ENCODE assay signal across 18 cellular contexts in genomic region chr3:42101481-42101880, GRCh38. TPM values are rescaled to one million over a fixed set of nuclear protein-coding genes. Genes with fewer than 3 reads are reported as not detected.
DNase-seq lines count a peak whose midpoint lies in the region; ATAC-seq, FAIRE-seq and TF ChIP-seq lines count a peak whose summit lies in the region.
"Had no signal": no experiment of that assay in that cellular context is flagged by ENCODE, and none has a peak within 500 bp of the region (broad histone marks: within the 10 kb centered on the region; RNA-seq: fewer than 3 reads in every experiment).

No MANE protein-coding gene starts in this region.

- H3K4me3 ChIP-seq in ACC112 (ENCODE audit: low read depth, low read length) (no peak overlapping the region), cardiac fibroblast (replicated peaks in 1 of 2; ENCODE audit: low read depth in 2 of 2, low read length in 2 of 2) (no peak overlapping the region), left ventricle myocardium inferior (no peak overlapping the region), psoas muscle (no peak overlapping the region)
- H3K4me3 ChIP-seq: mucosa of descending colon, SJCRH30 had no signal

- H3K4me3 Mint-ChIP-seq in activated T-cell treated with anti-CD3 and anti-CD28 coated beads, Interleukin-2, amount 50 U/mL, for 72 hours, result no peak overlapping the region
- H3K4me3 Mint-ChIP-seq: activated CD8-positive, alpha-beta memory T cell treated with anti-CD3 and anti-CD28 coated beads, Interleukin-2, amount 10 ng/mL, durations not matched to agents 7 days and 5 days; activated naive CD8-positive, alpha-beta T cell treated with anti-CD3 and anti-CD28 coated beads, Interleukin-2, amount 50 U/mL, for 24 hours; effector memory CD8-positive, alpha-beta T cell; type B pancreatic cell had no signal

- intact Hi-C loops in left ventricle myocardium inferior (cut with micrococcal nuclease), result loop anchor here (5.0 kb wide), 1 partner anchor 204 kb away; no protein-coding TSS in a partner anchor
- intact Hi-C loops in psoas muscle (cut with DNase I), result no loop called here

- H3K4me1 Mint-ChIP-seq in activated T-cell treated with anti-CD3 and anti-CD28 coated beads, Interleukin-2, amount 50 U/mL, for 72 hours (ENCODE audit: low read depth), result peaks cover 28% of the 10 kb centered on the region

- H3K27ac Mint-ChIP-seq in activated T-cell treated with anti-CD3 and anti-CD28 coated beads, Interleukin-2, amount 50 U/mL, for 72 hours, result no peak overlapping the region
- H3K27ac Mint-ChIP-seq: activated CD8-positive, alpha-beta memory T cell treated with anti-CD3 and anti-CD28 coated beads, Interleukin-2, amount 10 ng/mL, durations not matched to agents 7 days and 5 days; activated naive CD8-positive, alpha-beta T cell treated with anti-CD3 and anti-CD28 coated beads, Interleukin-2, amount 50 U/mL, for 24 hours; effector memory CD8-positive, alpha-beta T cell; type B pancreatic cell had no signal

- DNase-seq in cardiac fibroblast (ENCODE audit: low read depth in 2 of 2) (peak; percentile 38 to 65), left ventricle myocardium inferior (no peak), psoas muscle (no peak), NCI-H345 (lab: John Stamatoyannopoulos, UW) (no peak), D721Med (ENCODE audit: insufficient read length, low spot score) (no peak)
- DNase-seq in activated T-cell treated with anti-CD3 and anti-CD28 coated beads, Interleukin-2, amount 50 U/mL, for 72 hours, result no peak
- DNase-seq in activated naive CD4-positive, alpha-beta T cell treated with anti-CD3 and anti-CD28 coated beads, Interleukin-2, amount 50 U/mL, for 16 hours, result no peak
- DNase-seq: activated CD8-positive, alpha-beta memory T cell treated with anti-CD3 and anti-CD28 coated beads, Interleukin-2, amount 10 ng/mL, durations not matched to agents 7 days and 5 days; activated naive CD8-positive, alpha-beta T cell treated with anti-CD3 and anti-CD28 coated beads, Interleukin-2, amount 50 U/mL, for 24 hours; effector memory CD8-positive, alpha-beta T cell; mucosa of descending colon; NCI-H1417; NCI-H526; retina; SJCRH30 had no signal

- H2AFZ ChIP-seq in ACC112 (ENCODE audit: low read length, unreplicated experiment), result no peak overlapping the region

- H3K27ac ChIP-seq in ACC112 (ENCODE audit: low read depth, low read length), result peak overlapping the region; percentile 50
- H3K27ac ChIP-seq in left ventricle myocardium inferior (replicated peaks), result peak overlapping the region; percentile 87
- peak overlapping the region; percentile 61 for H3K27ac ChIP-seq in psoas muscle
- H3K27ac ChIP-seq: SJCRH30 had no signal

- H3K27me3 ChIP-seq in ACC112 (ENCODE audit: insufficient read depth, low read length), result no peaks in the 10 kb centered on the region
- no peaks in the 10 kb centered on the region for H3K27me3 ChIP-seq in left ventricle myocardium inferior (ENCODE audit: low read depth)
- no peaks in the 10 kb centered on the region for H3K27me3 ChIP-seq in psoas muscle (ENCODE audit: insufficient read depth in 3 of 3, low read length in 2 of 3)
- H3K27me3 ChIP-seq: SJCRH30 had no signal

- no peak for TF ChIP-seq CTCF in cardiac fibroblast (IDR thresholded peaks at IDR 0.05; ENCODE audit: low read depth, low read length)
- no peak for TF ChIP-seq CTCF in left ventricle myocardium inferior (IDR thresholded peaks at IDR 0.05; ENCODE audit: borderline replicate concordance)
- TF ChIP-seq CTCF in psoas muscle (IDR thresholded peaks at IDR 0.05), result no peak
- no peak for TF ChIP-seq CTCF in D721Med (IDR thresholded peaks at IDR 0.05; ENCODE audit: insufficient read depth, missing control alignments)

- no peaks in the 10 kb centered on the region for H3K79me2 ChIP-seq in ACC112 (ENCODE audit: control insufficient read depth, insufficient read depth, low read length, unreplicated experiment)

- WGBS in psoas muscle, 3 donors, result 8 to 26% (median 8%) methylated on average over 1 of the region's 1 CpG

- H3K36me3 Mint-ChIP-seq in activated T-cell treated with anti-CD3 and anti-CD28 coated beads, Interleukin-2, amount 50 U/mL, for 72 hours (ENCODE audit: insufficient read depth in 2 of 2), result peaks cover 2 to 6% of the 10 kb centered on the region in 2 donors

- no peaks in the 10 kb centered on the region for H3K9me3 ChIP-seq in left ventricle myocardium inferior (replicated peaks)
- no peaks in the 10 kb centered on the region for H3K9me3 ChIP-seq in psoas muscle
- H3K9me3 ChIP-seq: mucosa of descending colon, SJCRH30 had no signal

- H3K36me3 ChIP-seq in ACC112 (ENCODE audit: insufficient read depth, low read length), result no peaks in the 10 kb centered on the region
- peaks cover 15% of the 10 kb centered on the region for H3K36me3 ChIP-seq in left ventricle myocardium inferior
- peaks cover 2 to 13% of the 10 kb centered on the region in 2 donors for H3K36me3 ChIP-seq in psoas muscle (ENCODE audit: insufficient read depth in 1 of 2, low read depth in 1 of 2)
- H3K36me3 ChIP-seq: SJCRH30 had no signal

- H3K4me1 ChIP-seq in ACC112 (ENCODE audit: control insufficient read depth, insufficient read depth, low read length, unreplicated experiment), result peaks cover 19% of the 10 kb centered on the region
- peaks cover 73% of the 10 kb centered on the region for H3K4me1 ChIP-seq in left ventricle myocardium inferior
- H3K4me1 ChIP-seq in psoas muscle, result peaks cover 55% of the 10 kb centered on the region
- H3K4me1 ChIP-seq: SJCRH30 had no signal

- no peak for FAIRE-seq in D721Med (lab: Jason Lieb, UNC)
- FAIRE-seq: A204.1 had no signal

- H3K9me3 Mint-ChIP-seq in activated T-cell treated with anti-CD3 and anti-CD28 coated beads, Interleukin-2, amount 50 U/mL, for 72 hours, result no peaks in the 10 kb centered on the region
- H3K9me3 Mint-ChIP-seq: activated naive CD8-positive, alpha-beta T cell treated with anti-CD3 and anti-CD28 coated beads, Interleukin-2, amount 50 U/mL, for 24 hours; effector memory CD8-positive, alpha-beta T cell had no signal

- H3K27me3 Mint-ChIP-seq in activated T-cell treated with anti-CD3 and anti-CD28 coated beads, Interleukin-2, amount 50 U/mL, for 72 hours (ENCODE audit: low read depth), result no peaks in the 10 kb centered on the region
- H3K27me3 Mint-ChIP-seq: activated CD8-positive, alpha-beta memory T cell treated with anti-CD3 and anti-CD28 coated beads, Interleukin-2, amount 10 ng/mL, durations not matched to agents 7 days and 5 days; activated naive CD8-positive, alpha-beta T cell treated with anti-CD3 and anti-CD28 coated beads, Interleukin-2, amount 50 U/mL, for 24 hours; effector memory CD8-positive, alpha-beta T cell; type B pancreatic cell had no signal

- peak in 3 of 4 donors; percentile 13 to 41 (median 23) for ATAC-seq in psoas muscle
- no peak for ATAC-seq in activated T-cell treated with anti-CD3 and anti-CD28 coated beads, Interleukin-2, amount 50 U/mL, for 72 hours (replicated peaks in 1 of 2)
- ATAC-seq: activated CD8-positive, alpha-beta memory T cell treated with anti-CD3 and anti-CD28 coated beads, Interleukin-2, amount 10 ng/mL, durations not matched to agents 7 days and 5 days; activated naive CD8-positive, alpha-beta T cell treated with anti-CD3 and anti-CD28 coated beads, Interleukin-2, amount 50 U/mL, for 24 hours; effector memory CD8-positive, alpha-beta T cell had no signal

RNA-seq across cellular contexts. Expression of gene TRAK1, which starts 10.3 kb away (rescaled TPM):
- total RNA-seq in left ventricle myocardium inferior, result 264 TPM
- 100 to 1,000 TPM in 3 of 4 donors, 10 to 100 TPM in 1; 94.8 to 128 (median 120) TPM for total RNA-seq in psoas muscle
- polyA plus RNA-seq in psoas muscle, result 10 to 100 TPM; 30.8 to 68.2 (median 45.2) TPM
- 10 to 100 TPM; 17.8 to 19.6 TPM for total RNA-seq in activated T-cell treated with anti-CD3 and anti-CD28 coated beads, Interleukin-2, amount 50 U/mL, for 72 hours

Comparison
In these comparisons a context has a peak if more than half of its experiments do, and no peak if none do; other contexts are left out.
1. DNase-seq: peak in cardiac fibroblast (2 of 2); none in left ventricle myocardium inferior (single experiment), psoas muscle (0 of 2), activated T-cell treated with anti-CD3 and anti-CD28 coated beads, Interleukin-2, amount 50 U/mL, for 72 hours (0 of 2), NCI-H345 (single experiment), activated naive CD4-positive, alpha-beta T cell treated with anti-CD3 and anti-CD28 coated beads, Interleukin-2, amount 50 U/mL, for 16 hours (single experiment) and D721Med (single experiment).
2. ATAC-seq: peak in psoas muscle (3 of 4); none in activated T-cell treated with anti-CD3 and anti-CD28 coated beads, Interleukin-2, amount 50 U/mL, for 72 hours (0 of 2).
3. RNA of gene TRAK1, which starts 10.3 kb away (total RNA-seq): 264 TPM in left ventricle myocardium inferior (single experiment) and 94.8 to 128 TPM in psoas muscle; 17.8 to 19.6 TPM in activated T-cell treated with anti-CD3 and anti-CD28 coated beads, Interleukin-2, amount 50 U/mL, for 72 hours; every median in the first group is over 4 times any median in the second.
4. Peak in every context shown above with its lines, with median percentiles within 50 percentile points of each other: H3K27ac ChIP-seq.